7 cellular contexts compared by ENCODE assay signal in the genomic region with DNA sequence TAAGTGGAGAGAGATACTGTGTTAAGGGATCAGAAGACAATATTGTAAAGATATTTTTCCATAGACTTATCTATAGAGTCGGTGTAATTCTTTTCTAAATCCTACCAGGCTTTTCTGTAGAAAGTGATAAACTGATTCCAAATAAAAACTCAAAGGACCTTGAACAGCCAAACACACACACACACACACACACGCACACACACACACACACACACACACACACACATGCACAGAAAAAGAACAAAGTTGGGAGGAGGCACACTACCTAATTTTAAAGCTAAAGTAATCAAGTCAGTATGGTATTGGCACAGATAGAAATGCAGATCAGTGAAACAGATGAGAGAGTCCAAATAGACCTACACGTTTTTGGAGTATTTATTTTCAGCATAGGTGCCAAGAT.
"Had no signal": no experiment of that assay in that cellular context is flagged by ENCODE, and none has a peak within 500 bp of the region (broad histone marks: within the 10 kb centered on the region; RNA-seq: fewer than 3 reads in every experiment).

No MANE protein-coding gene starts in this region.

- FAIRE-seq: HTR-8/SVneo had no signal

- H3K4me1 ChIP-seq: HAP-1 had no signal

- ATAC-seq: HCT116 had no signal

- H2AFZ ChIP-seq: GM23248 had no signal

- H3K27ac ChIP-seq: GM23248 had no signal

- H3K9ac ChIP-seq: GM23248 had no signal

- DNase-seq: GM23248, GOT3, H7, KBM-7 had no signal

- H3K4me3 ChIP-seq: GM23248, HAP-1 had no signal

- H3K9me3 ChIP-seq: HAP-1 had no signal

- H3K36me3 ChIP-seq: HAP-1 had no signal
